ENCODE assay signal across 1 cellular context in genomic region chr6:109351231-109352132, GRCh38.
TF ChIP-seq lines count a peak whose summit lies in the region.

No MANE protein-coding gene starts in this region.

TF ChIP-seq in endothelial cell of umbilical vein, 7 proteins besides CTCF, POLR2A, EP300 and RAD21 (continued from another document):
- TF ChIP-seq GATA2 (IDR thresholded peaks at IDR 0.05; ENCODE audit: insufficient read depth, insufficient read length, low read depth, low read length) (no peak), EZH2 (IDR thresholded peaks at IDR 0.05; ENCODE audit: borderline replicate concordance, low read depth, low read length, severe bottlenecking) (no peak), FOS (IDR thresholded peaks at IDR 0.05; ENCODE audit: borderline replicate concordance, insufficient read depth, low read length) (no peak), MAX (IDR thresholded peaks at IDR 0.05; ENCODE audit: insufficient read depth, insufficient read length) (no peak), JUN (IDR thresholded peaks at IDR 0.05; ENCODE audit: borderline replicate concordance, insufficient read depth, insufficient read length, low read depth) (no peak)
TF ChIP-seq in endothelial cell of umbilical vein: peak in this region for 0.
